In the genomic region with DNA sequence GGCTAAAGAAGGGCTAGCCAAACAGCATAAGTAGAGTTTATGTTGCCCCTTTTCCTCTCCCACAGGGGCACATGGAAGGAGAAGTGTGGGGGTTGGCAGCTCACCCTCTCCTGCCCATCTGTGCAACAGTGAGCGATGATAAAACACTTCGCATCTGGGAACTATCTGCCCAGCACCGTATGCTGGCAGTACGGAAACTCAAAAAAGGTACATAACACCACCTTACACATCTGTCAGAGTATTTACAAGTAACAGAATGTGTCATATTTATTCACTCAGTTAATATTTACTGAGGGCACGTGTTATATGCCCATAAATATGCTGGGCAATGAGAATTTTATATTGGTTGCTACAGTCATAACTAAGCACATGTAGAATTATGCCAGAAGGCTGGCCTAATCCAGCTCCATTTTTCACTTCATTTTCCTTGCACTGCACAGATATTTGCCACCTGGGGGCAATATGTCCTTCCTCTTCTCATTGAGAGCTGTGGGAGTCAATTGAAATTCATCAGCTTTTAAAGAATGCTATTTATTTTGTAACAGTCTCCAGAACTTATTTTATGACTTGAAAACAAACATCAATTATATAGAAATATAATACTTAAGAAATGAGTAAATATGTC, we compare ENCODE assay signal across 1 cellular context.
TF ChIP-seq lines count a peak whose summit lies in the region.

No MANE protein-coding gene starts in this region.

TF ChIP-seq in HepG2, 621 proteins besides CTCF, POLR2A, EP300 and RAD21 (continued from another document):
- TF ChIP-seq IKZF4 (CRISPR knock-in tag; IDR thresholded peaks at IDR 0.05; ENCODE audit: borderline replicate concordance, low read depth, not compliant biosample characterization): no peak
- TF ChIP-seq SMYD3 (CRISPR knock-in tag; IDR thresholded peaks at IDR 0.05): 0 out of 2 replicates have a peak, but pooled peaks have one; percentile 19
- TF ChIP-seq MXI1 (IDR thresholded peaks at IDR 0.05; ENCODE audit: borderline replicate concordance, low read depth, low read length): no peak
- TF ChIP-seq NR3C1 (CRISPR knock-in tag; IDR thresholded peaks at IDR 0.05): no peak
- no peak; the same call in 1 of the 2 replicates for TF ChIP-seq MIXL1 (CRISPR knock-in tag; IDR thresholded peaks at IDR 0.05)
- TF ChIP-seq TEAD3 (CRISPR knock-in tag; optimal IDR thresholded peaks at IDR 0.05; ENCODE audit: borderline replicate concordance): peak; percentile 57
- TF ChIP-seq, protein P1, sequence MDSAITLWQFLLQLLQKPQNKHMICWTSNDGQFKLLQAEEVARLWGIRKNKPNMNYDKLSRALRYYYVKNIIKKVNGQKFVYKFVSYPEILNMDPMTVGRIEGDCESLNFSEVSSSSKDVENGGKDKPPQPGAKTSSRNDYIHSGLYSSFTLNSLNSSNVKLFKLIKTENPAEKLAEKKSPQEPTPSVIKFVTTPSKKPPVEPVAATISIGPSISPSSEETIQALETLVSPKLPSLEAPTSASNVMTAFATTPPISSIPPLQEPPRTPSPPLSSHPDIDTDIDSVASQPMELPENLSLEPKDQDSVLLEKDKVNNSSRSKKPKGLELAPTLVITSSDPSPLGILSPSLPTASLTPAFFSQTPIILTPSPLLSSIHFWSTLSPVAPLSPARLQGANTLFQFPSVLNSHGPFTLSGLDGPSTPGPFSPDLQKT (CRISPR knock-in tag; IDR thresholded peaks at IDR 0.05; ENCODE audit: borderline replicate concordance): no peak
- peak; percentile 85 for TF ChIP-seq STAG1 (CRISPR knock-in tag; IDR thresholded peaks at IDR 0.05)
- TF ChIP-seq, protein P2, sequence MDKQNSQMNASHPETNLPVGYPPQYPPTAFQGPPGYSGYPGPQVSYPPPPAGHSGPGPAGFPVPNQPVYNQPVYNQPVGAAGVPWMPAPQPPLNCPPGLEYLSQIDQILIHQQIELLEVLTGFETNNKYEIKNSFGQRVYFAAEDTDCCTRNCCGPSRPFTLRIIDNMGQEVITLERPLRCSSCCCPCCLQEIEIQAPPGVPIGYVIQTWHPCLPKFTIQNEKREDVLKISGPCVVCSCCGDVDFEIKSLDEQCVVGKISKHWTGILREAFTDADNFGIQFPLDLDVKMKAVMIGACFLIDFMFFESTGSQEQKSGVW (CRISPR knock-in tag; IDR thresholded peaks at IDR 0.05; ENCODE audit: borderline replicate concordance): no peak
- TF ChIP-seq EHMT2 (IDR thresholded peaks at IDR 0.05; ENCODE audit: borderline replicate concordance, low read depth, low read length): no peak
